8 cellular contexts compared by ENCODE assay signal in the genomic region with DNA sequence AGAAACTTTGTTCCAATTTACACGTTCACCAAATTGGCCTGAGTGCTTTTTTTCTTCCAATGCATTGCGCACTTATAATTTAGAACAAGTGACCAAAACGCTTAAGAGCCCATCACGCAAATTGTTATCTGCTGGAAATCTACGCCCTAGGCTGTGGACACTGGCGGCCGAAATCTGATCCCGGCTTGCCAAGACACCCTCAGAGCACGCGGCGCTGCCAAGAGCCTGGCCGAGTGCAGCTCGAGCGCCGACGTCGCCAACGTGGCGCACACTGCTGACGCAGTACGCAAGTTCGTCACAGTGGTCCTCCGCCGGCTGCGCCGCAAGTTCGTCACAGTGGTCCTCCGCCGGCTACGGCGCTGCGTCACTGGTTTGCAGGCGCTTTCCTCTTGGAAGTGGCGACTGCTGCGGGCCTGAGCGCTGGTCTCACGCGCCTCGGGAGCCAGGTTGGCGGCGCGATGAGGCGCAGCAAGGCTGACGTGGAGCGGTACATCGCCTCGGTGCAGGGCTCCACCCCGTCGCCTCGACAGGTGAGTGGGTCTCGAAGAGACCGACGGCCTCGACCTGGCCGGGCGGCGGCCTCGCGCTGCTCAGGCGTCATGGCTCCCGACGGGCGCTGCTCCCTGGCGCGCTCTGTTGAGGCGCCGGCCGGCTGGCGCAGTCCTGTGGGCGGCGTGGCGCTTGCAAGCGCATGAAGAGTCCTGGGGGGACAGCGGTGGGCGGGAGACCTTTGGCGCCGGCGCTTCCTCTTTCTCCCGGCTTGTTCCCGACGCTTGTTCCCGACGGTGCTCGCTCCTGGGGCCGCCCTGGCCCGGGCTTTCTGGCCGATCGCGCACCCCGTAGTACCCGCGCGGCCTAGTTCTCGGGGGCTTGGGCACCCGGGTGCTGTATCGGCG. TPM values are rescaled to one million over a fixed set of nuclear protein-coding genes. Genes with fewer than 3 reads are reported as not detected.
DNase-seq lines count a peak whose midpoint lies in the region; ATAC-seq and TF ChIP-seq lines count a peak whose summit lies in the region.

A gene (plus strand): TSS at position 334 of the 896 bp plus-strand sequence. CDS start 125 bp downstream, at position 459.

- peak; percentile 99 for ATAC-seq in HG03432 (IDR thresholded peaks at IDR 0.05; ENCODE audit: unreplicated experiment)

- DNase-seq in Ammon's horn (ENCODE audit: low spot score), result peak; percentile 98
- peak; percentile 95 for DNase-seq in NCI-H460 (ENCODE audit: extremely low read depth, low read depth)
- DNase-seq in activated CD4-positive, CD25-positive, alpha-beta regulatory T cell treated with anti-CD3 and anti-CD28 coated beads, Interleukin-2, amount 50 U/mL, for 72 hours, result peak; percentile 91
- peak; percentile 96 for DNase-seq in cerebellar cortex (ENCODE audit: low spot score)
- peak; percentile 98 for DNase-seq in islet precursor cell
- peak; percentile 90 for DNase-seq in stimulated activated CD4-positive, alpha-beta T cell treated with anti-CD3 and anti-CD28 coated beads, Interleukin-12 subunit alpha, Interleukin-12 subunit beta, amount 100 ng/mL, for 4 hours

- TF ChIP-seq POLR2A in GM19193 (IDR thresholded peaks at IDR 0.05; ENCODE audit: extremely low read depth, insufficient read depth, insufficient read length), result peak; percentile 97

RNA-seq across cellular contexts. Expression of the gene that starts here (rescaled TPM):
- total RNA-seq in NCI-H460 (2014; rRNA removed; shearing (Covaris generic)), result 51.1 and 56.3 TPM in 2 replicates
- 18.4 and 36.4 TPM in 2 replicates for polyA plus RNA-seq in NCI-H460 (2014; cell fraction: nucleus; rRNA removed)

Comparison
In these comparisons a context has a peak if more than half of its experiments do, and no peak if none do; other contexts are left out.
1. Peak in every context shown above with its lines: DNase-seq and ATAC-seq.